In the genomic region with DNA sequence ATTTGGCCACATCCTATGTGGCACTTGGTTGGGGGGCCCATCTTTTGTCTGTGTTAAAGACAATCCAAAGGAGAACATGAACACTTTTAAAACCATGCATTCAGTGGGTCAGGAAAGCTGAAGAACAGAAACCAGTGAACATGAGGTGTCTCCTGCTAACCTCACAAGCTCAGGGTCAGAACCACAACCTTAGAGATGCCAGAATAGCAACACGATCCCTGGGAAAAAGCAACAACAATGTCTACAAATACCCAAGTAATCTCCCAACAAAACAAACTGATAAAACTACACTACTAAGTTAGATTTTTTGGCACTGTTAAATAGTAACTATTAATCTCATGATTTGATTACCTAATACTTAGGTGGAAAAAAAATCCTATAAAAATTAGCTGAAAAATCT, we compare ENCODE assay signal across 29 cellular contexts. TPM values are rescaled to one million over a fixed set of nuclear protein-coding genes. Genes with fewer than 3 reads are reported as not detected.
"Had no signal": no experiment of that assay in that cellular context is flagged by ENCODE, and none has a peak within 500 bp of the region (broad histone marks: within the 10 kb centered on the region; RNA-seq: fewer than 3 reads in every experiment).

No MANE protein-coding gene starts in this region.

- H3K9me3 Mint-ChIP-seq: dendritic cell treated with granulocyte-macrophage colony-stimulating factor and Interleukin-4, amounts not matched to agents 40 ng/mL and 50 ng/mL, for 4 days; natural killer cell treated with Interleukin-12 subunit alpha and Interleukin-12 subunit beta and Interleukin-15 and Interleukin-18, amount 100 ng/mL, for 72 hours; T-helper 1 cell treated with Interleukin-12 subunit alpha and Interleukin-12 subunit beta and Interleukin-4 antibody, amounts not matched to agents 30 μg/mL and 1 μg/mL, for 36 hours had no signal

- H3K27ac Mint-ChIP-seq: activated naive CD8-positive, alpha-beta T cell; dendritic cell treated with granulocyte-macrophage colony-stimulating factor and Interleukin-4, amounts not matched to agents 40 ng/mL and 50 ng/mL, for 4 days; natural killer cell treated with Interleukin-12 subunit alpha and Interleukin-12 subunit beta and Interleukin-15 and Interleukin-18, amount 100 ng/mL, for 72 hours; stimulated activated naive CD8-positive, alpha-beta T cell treated with anti-CD3 and anti-CD28 coated beads, Interleukin-15, Interleukin-2, amounts not matched to agents 100 ng/mL and 50 ng/mL, for 24 hours had no signal

- H3K27me3 Mint-ChIP-seq: activated naive CD8-positive, alpha-beta T cell; dendritic cell treated with granulocyte-macrophage colony-stimulating factor and Interleukin-4, amounts not matched to agents 40 ng/mL and 50 ng/mL, for 4 days; natural killer cell treated with Interleukin-12 subunit alpha and Interleukin-12 subunit beta and Interleukin-15 and Interleukin-18, amount 100 ng/mL, for 72 hours; stimulated activated naive CD8-positive, alpha-beta T cell treated with anti-CD3 and anti-CD28 coated beads, Interleukin-15, Interleukin-2, amounts not matched to agents 100 ng/mL and 50 ng/mL, for 24 hours had no signal

- H3K4me3 Mint-ChIP-seq: activated naive CD8-positive, alpha-beta T cell; dendritic cell treated with granulocyte-macrophage colony-stimulating factor and Interleukin-4, amounts not matched to agents 40 ng/mL and 50 ng/mL, for 4 days; natural killer cell treated with Interleukin-12 subunit alpha and Interleukin-12 subunit beta and Interleukin-15 and Interleukin-18, amount 100 ng/mL, for 72 hours; stimulated activated naive CD8-positive, alpha-beta T cell treated with anti-CD3 and anti-CD28 coated beads, Interleukin-15, Interleukin-2, amounts not matched to agents 100 ng/mL and 50 ng/mL, for 24 hours; T-helper 1 cell treated with Interleukin-12 subunit alpha and Interleukin-12 subunit beta and Interleukin-4 antibody, amounts not matched to agents 30 μg/mL and 1 μg/mL, for 36 hours had no signal

- H3K27me3 ChIP-seq: ascending aorta, breast epithelium, esophagus muscularis mucosa, gastrocnemius medialis had no signal

- H3K36me3 ChIP-seq: breast epithelium, WERI-Rb-1 had no signal

- FAIRE-seq: urothelium cell line had no signal

- DNase-seq: activated CD4-positive, alpha-beta T cell treated with anti-CD3 and anti-CD28 coated beads for 48 hours; activated CD4-positive, alpha-beta T cell treated with anti-CD3 and anti-CD28 coated beads, Interleukin-2, amount 50 U/mL, for 48 hours; activated CD8-positive, alpha-beta memory T cell treated with anti-CD3 and anti-CD28 coated beads for 24 hours; activated effector memory CD4-positive, alpha-beta T cell treated with Interleukin-2 at 50 U/mL for 16 hours; activated naive CD4-positive, alpha-beta T cell treated with Interleukin-2 at 50 U/mL for 16 hours; central memory CD4-positive, alpha-beta T cell; gastrocnemius medialis; glutamatergic neuron; islet precursor cell; left ventricle myocardium inferior; mesendoderm; right cardiac atrium; stimulated activated CD4-positive, alpha-beta T cell treated with anti-CD3 and anti-CD28 coated beads, Interleukin-2, amount 100 ng/mL, for 48 hours; T-helper 9 cell; trophoblast cell; WERI-Rb-1 had no signal

- H3K4me1 ChIP-seq: ascending aorta, breast epithelium, esophagus muscularis mucosa, gastrocnemius medialis, left ventricle myocardium inferior had no signal

- H3K9me3 ChIP-seq: ascending aorta, breast epithelium, esophagus muscularis mucosa, gastrocnemius medialis, left ventricle myocardium inferior, thoracic aorta had no signal

- H3K4me3 ChIP-seq: ascending aorta, breast epithelium, esophagus muscularis mucosa, gastrocnemius medialis, left ventricle myocardium inferior, lung, thoracic aorta had no signal

- H3K27ac ChIP-seq: ascending aorta, breast epithelium, esophagus muscularis mucosa, gastrocnemius medialis, left ventricle myocardium inferior, thoracic aorta, WERI-Rb-1 had no signal

- ATAC-seq: activated CD4-positive, CD25-positive, alpha-beta regulatory T cell treated with anti-CD3 and anti-CD28 coated beads, Interleukin-2, amount 50 U/mL, for 24 hours; gastrocnemius medialis; natural killer cell treated with Interleukin-12 subunit alpha and Interleukin-12 subunit beta and Interleukin-15 and Interleukin-18, amount 100 ng/mL, for 72 hours; right cardiac atrium had no signal

RNA-seq across cellular contexts. Expression of gene GNG4, which starts 34.1 kb away (rescaled TPM):
- total RNA-seq: ascending aorta, gastrocnemius medialis, right cardiac atrium, subcutaneous adipose tissue had no signal
